In the genomic region with DNA sequence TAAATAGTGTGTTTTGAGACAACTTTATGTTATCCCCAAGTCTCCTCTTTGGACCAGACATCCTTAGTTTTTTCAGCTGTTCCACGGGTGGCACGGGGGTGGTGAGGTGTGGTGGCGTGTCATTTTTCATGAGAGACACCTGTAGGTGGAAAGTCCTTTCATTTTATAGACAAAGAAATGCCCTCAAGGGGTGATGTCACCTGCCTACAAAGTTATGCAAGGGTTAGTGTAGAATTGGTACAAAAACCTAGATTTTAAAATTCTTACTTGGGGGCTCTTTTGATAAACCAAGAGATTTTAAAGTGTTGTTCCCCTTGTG, we compare ENCODE assay signal across 21 cellular contexts. TPM values are rescaled to one million over a fixed set of nuclear protein-coding genes. Genes with fewer than 3 reads are reported as not detected.
A peak's percentile ranks its signal among the peaks of the same experiment; 100 is the strongest.
DNase-seq lines count a peak whose midpoint lies in the region; ATAC-seq, FAIRE-seq and TF ChIP-seq lines count a peak whose summit lies in the region.
"Had no signal": no experiment of that assay in that cellular context is flagged by ENCODE, and none has a peak within 500 bp of the region (broad histone marks: within the 10 kb centered on the region; RNA-seq: fewer than 3 reads in every experiment).

No MANE protein-coding gene starts in this region.

- CTCF ChIA-PET in activated naive CD4-positive, alpha-beta T cell treated with anti-CD3 and anti-CD28 coated beads for 36 hours (lab: Charles Lee): no interaction called here
- CTCF ChIA-PET in activated naive CD4-positive, alpha-beta T cell treated with anti-CD3 and anti-CD28 coated beads, Interleukin-2, amount 10 ng/mL, durations not matched to agents 7 days and 5 days (lab: Charles Lee): no interaction called here

- ATAC-seq in GM18868 (IDR thresholded peaks at IDR 0.05; ENCODE audit: unreplicated experiment): no peak
- ATAC-seq: GM12878, GM23338 had no signal

- no peak overlapping the region for H3K9ac ChIP-seq in astrocyte (ENCODE audit: low read length)

- no peak for TF ChIP-seq POLR2A in spleen (IDR thresholded peaks at IDR 0.05)

- peaks cover 54% of the 10 kb centered on the region for H4K20me1 ChIP-seq in astrocyte (ENCODE audit: insufficient read depth, low read length)

- H3K36me3 Mint-ChIP-seq in activated naive CD4-positive, alpha-beta T cell treated with anti-CD3 and anti-CD28 coated beads for 36 hours (ENCODE audit: low read depth): peaks cover 13% of the 10 kb centered on the region
- H3K36me3 Mint-ChIP-seq in activated naive CD4-positive, alpha-beta T cell treated with anti-CD3 and anti-CD28 coated beads, Interleukin-2, amount 10 ng/mL, durations not matched to agents 7 days and 5 days: peaks cover 35% of the 10 kb centered on the region
- peaks cover 5% of the 10 kb centered on the region for H3K36me3 Mint-ChIP-seq in astrocyte (ENCODE audit: low read depth, unreplicated experiment)
- peaks cover 16% of the 10 kb centered on the region for H3K36me3 Mint-ChIP-seq in osteocyte (ENCODE audit: unreplicated experiment)

- peak overlapping the region; percentile 66 for H3K27ac Mint-ChIP-seq in activated naive CD4-positive, alpha-beta T cell treated with anti-CD3 and anti-CD28 coated beads for 36 hours
- H3K27ac Mint-ChIP-seq in activated naive CD4-positive, alpha-beta T cell treated with anti-CD3 and anti-CD28 coated beads, Interleukin-2, amount 10 ng/mL, durations not matched to agents 7 days and 5 days: no peak overlapping the region
- H3K27ac Mint-ChIP-seq in astrocyte (ENCODE audit: unreplicated experiment): peak overlapping the region; percentile 87
- H3K27ac Mint-ChIP-seq in osteocyte (ENCODE audit: unreplicated experiment): peak overlapping the region; percentile 65
- H3K27ac Mint-ChIP-seq: GM23338 had no signal

- no peak for TF ChIP-seq CTCF in astrocyte (IDR thresholded peaks at IDR 0.05; ENCODE audit: insufficient read depth, low read depth, low read length)
- TF ChIP-seq CTCF in osteocyte (IDR thresholded peaks at IDR 0.05): no peak
- no peak for TF ChIP-seq CTCF in spleen (IDR thresholded peaks at IDR 0.05 in 8 of 11, conservative IDR thresholded peaks at IDR 0.05 in 3 of 11)

- H3K36me3 ChIP-seq in astrocyte (ENCODE audit: insufficient read depth, low read length): peaks cover 5% of the 10 kb centered on the region
- H3K36me3 ChIP-seq in spleen: peaks cover 0 to 54% (median 48%) of the 10 kb centered on the region in 6 donors
- H3K36me3 ChIP-seq: SJCRH30 had no signal

- H3K27me3 Mint-ChIP-seq in activated naive CD4-positive, alpha-beta T cell treated with anti-CD3 and anti-CD28 coated beads for 36 hours (ENCODE audit: low read depth): no peaks in the 10 kb centered on the region
- H3K27me3 Mint-ChIP-seq in activated naive CD4-positive, alpha-beta T cell treated with anti-CD3 and anti-CD28 coated beads, Interleukin-2, amount 10 ng/mL, durations not matched to agents 7 days and 5 days: no peaks in the 10 kb centered on the region
- H3K27me3 Mint-ChIP-seq in astrocyte (ENCODE audit: low read depth, unreplicated experiment): no peaks in the 10 kb centered on the region
- no peaks in the 10 kb centered on the region for H3K27me3 Mint-ChIP-seq in osteocyte (ENCODE audit: unreplicated experiment)
- H3K27me3 Mint-ChIP-seq: CD4-positive, alpha-beta memory T cell; IgD-negative memory B cell had no signal

- intact Hi-C loops in activated naive CD4-positive, alpha-beta T cell treated with anti-CD3 and anti-CD28 coated beads for 36 hours (cut with micrococcal nuclease): no loop called here
- intact Hi-C loops in spleen (cut with DNase I; ENCODE audit: low total_unique reads): no loop called here

- no peak for DNase-seq in activated naive CD4-positive, alpha-beta T cell treated with anti-CD3 and anti-CD28 coated beads for 36 hours
- DNase-seq in activated naive CD4-positive, alpha-beta T cell treated with anti-CD3 and anti-CD28 coated beads, Interleukin-2, amount 10 ng/mL, durations not matched to agents 7 days and 5 days: no peak
- DNase-seq in astrocyte (ENCODE audit: low read depth) (no peak), osteocyte (ENCODE audit: extremely low spot score, unreplicated experiment) (no peak), spleen (no peak), MV-4-11 (lab: John Stamatoyannopoulos, UW) (no peak)
- DNase-seq: CD4-positive, alpha-beta memory T cell; DND-41; NCI-H1105 treated with DMSO at 0.1 percent for 48 hours; NCI-H2081; NCI-H2171 treated with DMSO at 0.1 percent for 48 hours; NCI-H446; NCI-H526; OCI-M1; SJCRH30 had no signal

- H3K79me2 ChIP-seq in astrocyte (ENCODE audit: insufficient read depth, low read length): peaks cover 47% of the 10 kb centered on the region

- no peak for FAIRE-seq in astrocyte (lab: Jason Lieb, UNC)
- FAIRE-seq: GM12878, RCC 7860 had no signal

- no peak overlapping the region for H3K4me3 Mint-ChIP-seq in activated naive CD4-positive, alpha-beta T cell treated with anti-CD3 and anti-CD28 coated beads for 36 hours
- H3K4me3 Mint-ChIP-seq in activated naive CD4-positive, alpha-beta T cell treated with anti-CD3 and anti-CD28 coated beads, Interleukin-2, amount 10 ng/mL, durations not matched to agents 7 days and 5 days: no peak overlapping the region
- peak overlapping the region; percentile 72 for H3K4me3 Mint-ChIP-seq in astrocyte (ENCODE audit: unreplicated experiment)
- no peak overlapping the region for H3K4me3 Mint-ChIP-seq in osteocyte (ENCODE audit: unreplicated experiment)
- H3K4me3 Mint-ChIP-seq: CD4-positive, alpha-beta memory T cell; GM23338; IgD-negative memory B cell had no signal

- WGBS in spleen, 5 donors: 85 to 97% (median 92%) methylated on average over 3 of the region's 3 CpGs

- H3K4me1 Mint-ChIP-seq in activated naive CD4-positive, alpha-beta T cell treated with anti-CD3 and anti-CD28 coated beads for 36 hours (ENCODE audit: low read depth): peaks cover 18% of the 10 kb centered on the region
- H3K4me1 Mint-ChIP-seq in activated naive CD4-positive, alpha-beta T cell treated with anti-CD3 and anti-CD28 coated beads, Interleukin-2, amount 10 ng/mL, durations not matched to agents 7 days and 5 days: no peaks in the 10 kb centered on the region
- peaks cover 41% of the 10 kb centered on the region for H3K4me1 Mint-ChIP-seq in astrocyte (ENCODE audit: low read depth, unreplicated experiment)
- peaks cover 20% of the 10 kb centered on the region for H3K4me1 Mint-ChIP-seq in osteocyte (ENCODE audit: unreplicated experiment)

- no peak overlapping the region for H3K4me2 ChIP-seq in astrocyte (ENCODE audit: low read length)
- H3K4me2 ChIP-seq: GM23338 had no signal

- H3K4me3 ChIP-seq in astrocyte (ENCODE audit: insufficient read depth, low read depth, low read length) (no peak overlapping the region), spleen (no peak overlapping the region)
- H3K4me3 ChIP-seq: GM12878, GM23338, HAP-1, SJCRH30 had no signal

- H3K27me3 ChIP-seq in astrocyte (ENCODE audit: insufficient read depth, low read length) (no peaks in the 10 kb centered on the region), spleen (replicated peaks in 1 of 7) (no peaks in the 10 kb centered on the region)
- H3K27me3 ChIP-seq: SJCRH30 had no signal

- H3K9me3 Mint-ChIP-seq in activated naive CD4-positive, alpha-beta T cell treated with anti-CD3 and anti-CD28 coated beads for 36 hours: no peaks in the 10 kb centered on the region
- no peaks in the 10 kb centered on the region for H3K9me3 Mint-ChIP-seq in activated naive CD4-positive, alpha-beta T cell treated with anti-CD3 and anti-CD28 coated beads, Interleukin-2, amount 10 ng/mL, durations not matched to agents 7 days and 5 days
- no peaks in the 10 kb centered on the region for H3K9me3 Mint-ChIP-seq in astrocyte (ENCODE audit: unreplicated experiment)
- H3K9me3 Mint-ChIP-seq in osteocyte (ENCODE audit: unreplicated experiment): no peaks in the 10 kb centered on the region
- H3K9me3 Mint-ChIP-seq: CD4-positive, alpha-beta memory T cell; GM23338; IgD-negative memory B cell had no signal

- H3K4me1 ChIP-seq in astrocyte (ENCODE audit: insufficient read depth, low read length) (peaks cover 4% of the 10 kb centered on the region), spleen (peaks cover 0 to 39% (median 6%) of the 10 kb centered on the region in 6 donors)
- H3K4me1 ChIP-seq: HAP-1, SJCRH30 had no signal

- H3K27ac ChIP-seq in astrocyte (ENCODE audit: low read depth, low read length) (no peak overlapping the region), spleen (no peak overlapping the region)
- H3K27ac ChIP-seq: SJCRH30 had no signal

- H2AFZ ChIP-seq in astrocyte (ENCODE audit: low read depth, low read length): no peak overlapping the region
- H2AFZ ChIP-seq: GM23338 had no signal

- no peaks in the 10 kb centered on the region for H3K9me3 ChIP-seq in astrocyte (ENCODE audit: insufficient read depth, low read depth, low read length)
- no peaks in the 10 kb centered on the region for H3K9me3 ChIP-seq in spleen
- H3K9me3 ChIP-seq: HAP-1, SJCRH30 had no signal

RNA-seq across cellular contexts. Expression of a gene that starts 15.3 kb away (rescaled TPM):
- total RNA-seq in activated naive CD4-positive, alpha-beta T cell treated with anti-CD3 and anti-CD28 coated beads for 36 hours: 10 to 100 TPM; 28.0 to 29.1 TPM
- total RNA-seq in astrocyte: 30.2 and 31.7 TPM in 2 replicates
- 23.1 and 23.2 TPM in 2 replicates for total RNA-seq in osteocyte
- 10 to 100 TPM; 24.5 to 54.6 (median 30.5) TPM for total RNA-seq in spleen
- polyA plus RNA-seq in spleen: 10 to 100 TPM; 13.6 to 20.8 (median 18.0) TPM
